17 cellular contexts compared by ENCODE assay signal in the genomic region with DNA sequence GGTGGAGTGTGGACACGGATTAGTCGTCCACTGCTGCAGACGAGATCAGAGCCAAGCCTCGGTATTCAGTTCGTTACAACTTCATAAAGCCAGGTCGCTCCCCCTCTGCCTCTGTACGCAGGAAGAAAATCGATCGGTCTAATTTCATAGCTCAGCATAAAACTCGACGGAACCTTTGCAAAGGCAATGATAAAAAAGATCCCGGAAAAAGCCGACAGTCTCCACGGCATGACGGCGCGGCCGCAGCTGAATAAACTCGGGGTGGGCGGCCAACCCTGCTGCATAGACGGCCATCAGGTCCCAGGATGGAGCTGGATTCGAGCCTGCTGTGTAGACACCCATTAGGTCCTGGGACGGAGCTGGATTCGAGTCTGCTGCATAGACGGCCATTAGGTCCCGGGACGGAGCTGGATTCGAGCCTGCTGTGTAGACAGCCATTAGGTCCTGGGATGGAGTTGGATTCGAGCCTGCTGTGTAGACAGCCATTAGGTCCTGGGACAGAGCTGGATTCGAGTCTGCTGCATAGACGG.
"Had no signal": no experiment of that assay in that cellular context is flagged by ENCODE, and none has a peak within 500 bp of the region (broad histone marks: within the 10 kb centered on the region; RNA-seq: fewer than 3 reads in every experiment).

No MANE protein-coding gene starts in this region.

- H3K27me3 Mint-ChIP-seq: central memory CD8-positive, alpha-beta T cell had no signal

- H3K27ac ChIP-seq: adrenal gland, esophagus squamous epithelium, gastroesophageal sphincter, heart left ventricle, sigmoid colon, thoracic aorta had no signal

- H3K4me3 ChIP-seq: adrenal gland, esophagus squamous epithelium, heart left ventricle, sigmoid colon, thoracic aorta had no signal

- H3K4me1 Mint-ChIP-seq: activated naive CD4-positive, alpha-beta T cell treated with anti-CD3 and anti-CD28 coated beads, Interleukin-2, amount 50 U/mL, for 24 hours; central memory CD8-positive, alpha-beta T cell; nephron had no signal

- H3K36me3 ChIP-seq: adrenal gland, esophagus squamous epithelium, gastroesophageal sphincter, heart left ventricle, sigmoid colon, thoracic aorta had no signal

- ATAC-seq: gastroesophageal sphincter, heart left ventricle had no signal

- H3K27ac Mint-ChIP-seq: activated naive CD4-positive, alpha-beta T cell treated with anti-CD3 and anti-CD28 coated beads, Interleukin-2, amount 50 U/mL, for 24 hours; nephron; type B pancreatic cell had no signal

- DNase-seq: activated gamma-delta T cell treated with Interleukin-2 at 50 U/mL for 16 hours; activated T-cell treated with anti-CD3 and anti-CD28 coated beads, Interleukin-2, amount 50 U/mL, for 1 hour; adrenal gland; esophagus squamous epithelium; heart left ventricle; occipital lobe; posterior cingulate gyrus; sigmoid colon; stimulated activated CD4-positive, alpha-beta T cell treated with anti-CD3 and anti-CD28 coated beads, Interleukin-4, amount 100 ng/mL, for 1 hour; stimulated activated naive CD4-positive, alpha-beta T cell; T-helper 9 cell had no signal

- H3K9me3 ChIP-seq: adrenal gland, esophagus squamous epithelium, gastroesophageal sphincter, heart left ventricle, sigmoid colon, thoracic aorta had no signal

- H3K36me3 Mint-ChIP-seq: activated naive CD4-positive, alpha-beta T cell treated with anti-CD3 and anti-CD28 coated beads, Interleukin-2, amount 50 U/mL, for 24 hours; type B pancreatic cell had no signal

- H3K4me3 Mint-ChIP-seq: activated naive CD4-positive, alpha-beta T cell treated with anti-CD3 and anti-CD28 coated beads, Interleukin-2, amount 50 U/mL, for 24 hours; central memory CD8-positive, alpha-beta T cell; type B pancreatic cell had no signal

- H3K4me1 ChIP-seq: adrenal gland, esophagus squamous epithelium, heart left ventricle, sigmoid colon had no signal
